ENCODE assay signal across 8 cellular contexts in the genomic region with DNA sequence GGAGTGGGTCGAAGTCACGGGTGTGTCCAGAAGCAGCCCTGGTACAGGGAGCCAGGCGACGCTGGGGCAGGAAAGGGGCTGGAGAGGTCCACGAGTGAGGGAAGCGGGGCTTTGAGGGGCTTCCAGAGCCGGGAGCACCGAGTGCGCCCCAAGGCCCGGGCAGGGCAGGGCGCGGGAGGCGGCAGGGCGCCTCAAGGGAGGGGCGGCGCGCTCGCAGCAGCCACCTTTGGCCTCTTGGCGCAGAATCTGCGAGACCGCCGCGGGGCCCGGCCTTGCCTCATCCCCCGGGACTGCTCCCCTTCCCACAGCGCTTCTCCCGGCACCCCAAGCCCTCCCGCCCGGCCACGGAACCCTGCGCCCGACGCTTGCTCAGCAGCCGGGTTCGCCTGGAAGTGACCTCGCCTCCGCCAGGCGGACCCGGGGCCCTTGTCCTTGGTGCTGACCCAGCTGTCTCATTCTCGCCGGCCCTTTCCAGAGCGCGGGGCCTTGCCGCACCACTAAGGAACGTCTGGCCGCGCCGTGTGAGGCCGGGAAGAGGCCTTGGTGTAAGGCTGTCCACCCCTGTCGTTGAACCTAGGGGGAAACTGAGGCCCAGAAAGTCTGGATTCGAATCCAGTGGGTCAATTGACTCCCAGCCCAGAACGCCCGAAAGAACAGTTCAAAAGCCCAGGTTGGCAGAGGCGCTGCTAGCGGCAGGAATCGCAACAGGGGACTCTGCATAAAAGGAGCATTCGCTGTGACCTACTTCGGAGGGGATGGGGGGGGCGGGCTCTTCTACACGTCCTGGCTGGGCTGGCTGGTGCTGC. TPM values are rescaled to one million over a fixed set of nuclear protein-coding genes. Genes with fewer than 3 reads are reported as not detected.
DNase-seq lines count a peak whose midpoint lies in the region; ATAC-seq lines count a peak whose summit lies in the region.

No MANE protein-coding gene starts in this region.

- no peak overlapping the region for H3K14ac ChIP-seq in neuronal stem cell (ENCODE audit: low read length)

- no CpG with 5 or more reads among the region's 60 CpGs for WGBS in neuronal stem cell (ENCODE audit: extremely low coverage in 2 of 2, insufficient read length in 2 of 2, insufficient replicate concordance in 1 of 2), 2 donors

- H2AK5ac ChIP-seq in neuronal stem cell (ENCODE audit: low read depth, low read length): no peak overlapping the region

- H3K27me3 Mint-ChIP-seq in activated naive CD4-positive, alpha-beta T cell treated with anti-CD3 and anti-CD28 coated beads for 36 hours (ENCODE audit: low read depth): peaks cover 59% of the 10 kb centered on the region

- no peak overlapping the region for H3K9ac ChIP-seq in neuronal stem cell (ENCODE audit: low read depth, low read length, poor library complexity)

- peak; percentile 37 for ATAC-seq in HG02759 (IDR thresholded peaks at IDR 0.05; ENCODE audit: unreplicated experiment)

- H4K8ac ChIP-seq in neuronal stem cell (ENCODE audit: low read depth, low read length): no peak overlapping the region

- peak overlapping the region; percentile 86 for H2AFZ ChIP-seq in neuronal stem cell (ENCODE audit: low read length)

- H3K27ac Mint-ChIP-seq in activated naive CD4-positive, alpha-beta T cell treated with anti-CD3 and anti-CD28 coated beads for 36 hours: no peak overlapping the region

- peaks cover 11% of the 10 kb centered on the region for H3K4me1 Mint-ChIP-seq in activated naive CD4-positive, alpha-beta T cell treated with anti-CD3 and anti-CD28 coated beads for 36 hours (ENCODE audit: low read depth)

- H3K36me3 Mint-ChIP-seq in activated naive CD4-positive, alpha-beta T cell treated with anti-CD3 and anti-CD28 coated beads for 36 hours (ENCODE audit: low read depth): no peaks in the 10 kb centered on the region

- no peaks in the 10 kb centered on the region for H3K36me3 ChIP-seq in neuronal stem cell (replicated peaks in 1 of 2; ENCODE audit: control insufficient read depth in 2 of 2, insufficient read depth in 2 of 2, low read length in 2 of 2)

- H4K91ac ChIP-seq in neuronal stem cell (ENCODE audit: low read depth, low read length, poor library complexity): no peak overlapping the region

- no peak overlapping the region for H2BK5ac ChIP-seq in neuronal stem cell (ENCODE audit: low read length)

- H3K23ac ChIP-seq in neuronal stem cell (ENCODE audit: low read depth, low read length, poor library complexity): peak overlapping the region; percentile 16

- H3K27ac ChIP-seq in neuronal stem cell (replicated peaks; ENCODE audit: low read length): no peak overlapping the region

- no peaks in the 10 kb centered on the region for H3K9me3 Mint-ChIP-seq in activated naive CD4-positive, alpha-beta T cell treated with anti-CD3 and anti-CD28 coated beads for 36 hours

- CTCF ChIA-PET in activated naive CD4-positive, alpha-beta T cell treated with anti-CD3 and anti-CD28 coated beads for 36 hours (lab: Charles Lee): interaction anchor here (0.6 to 2.0 kb wide), 3 partner anchors 12 to 1662 kb away, joined by 3 to 5 read pairs (median 3); no protein-coding TSS in a partner anchor

- H3K4me3 Mint-ChIP-seq in activated naive CD4-positive, alpha-beta T cell treated with anti-CD3 and anti-CD28 coated beads for 36 hours: peak overlapping the region; percentile 42

- H3K4me1 ChIP-seq in neuronal stem cell (ENCODE audit: control insufficient read depth in 2 of 2, insufficient read depth in 1 of 2, low read depth in 1 of 2, low read length in 2 of 2): peaks cover 4 to 5% of the 10 kb centered on the region in 2 donors

- H3K9me3 ChIP-seq in neuronal stem cell (replicated peaks in 1 of 2; ENCODE audit: control insufficient read depth in 2 of 2, insufficient read depth in 1 of 2, low read depth in 1 of 2, low read length in 2 of 2): peaks cover 0 to 4% of the 10 kb centered on the region in 2 donors

- peak; percentile 52 for DNase-seq in activated CD4-positive, alpha-beta T cell treated with anti-CD3 and anti-CD28 coated beads for 48 hours
- DNase-seq in activated CD4-positive, alpha-beta T cell treated with anti-CD3 and anti-CD28 coated beads for 4 hours: no peak
- peak; percentile 67 for DNase-seq in NCI-H345 treated with DMSO at 0.1 percent for 48 hours (lab: John Stamatoyannopoulos, UW; ENCODE audit: unreplicated experiment)
- DNase-seq in activated naive CD4-positive, alpha-beta T cell treated with anti-CD3 and anti-CD28 coated beads for 36 hours: peak; percentile 52
- peak; percentile 24 for DNase-seq in foreskin melanocyte
- peak; percentile 77 for DNase-seq in neuronal stem cell (ENCODE audit: low spot score)
- DNase-seq in GM19238 (ENCODE audit: insufficient read length, low spot score): no peak

- intact Hi-C loops in activated naive CD4-positive, alpha-beta T cell treated with anti-CD3 and anti-CD28 coated beads for 36 hours (cut with micrococcal nuclease): loop anchor here (2.0 to 10.0 kb wide), 6 partner anchors 208 to 1823 kb away; partner anchors contain the start of genes FBXO36 and TRIP12

- H2BK15ac ChIP-seq in neuronal stem cell (ENCODE audit: low read length): no peak overlapping the region

- H3K27me3 ChIP-seq in neuronal stem cell (ENCODE audit: control insufficient read depth in 3 of 3, insufficient read depth in 3 of 3, low read depth in 1 of 3, low read length in 3 of 3): peaks cover 0 to 85% (median 30%) of the 10 kb centered on the region in 3 experiments

- H3K4me2 ChIP-seq in neuronal stem cell (ENCODE audit: insufficient read depth, low read length, poor library complexity, severe bottlenecking): peak overlapping the region; percentile 94

- peak overlapping the region; percentile 73 for H3K18ac ChIP-seq in neuronal stem cell (ENCODE audit: low read length)

- no peak overlapping the region for H2BK12ac ChIP-seq in neuronal stem cell (ENCODE audit: low read length)

- H3K4me3 ChIP-seq in neuronal stem cell (ENCODE audit: low read length in 2 of 2): peak overlapping the region; percentile 39 to 81

- H3K79me1 ChIP-seq in neuronal stem cell (ENCODE audit: low read depth, low read length): no peaks in the 10 kb centered on the region

- H3K4ac ChIP-seq in neuronal stem cell (ENCODE audit: low read length): no peak overlapping the region

- no peak overlapping the region for H2BK120ac ChIP-seq in neuronal stem cell (ENCODE audit: low read depth, low read length)

RNA-seq across cellular contexts. Expression of gene DNER, which starts 0.6 kb away (rescaled TPM):
- total RNA-seq in activated naive CD4-positive, alpha-beta T cell treated with anti-CD3 and anti-CD28 coated beads for 36 hours: not detected
- polyA plus RNA-seq in neuronal stem cell (2013, experiment 1 of 2): 3.5 TPM
- 3.9 TPM for polyA plus RNA-seq in neuronal stem cell (2013, experiment 2 of 2)

Comparison
In these comparisons a context has a peak if more than half of its experiments do, and no peak if none do; other contexts are left out.
1. DNase-seq: peak in activated CD4-positive, alpha-beta T cell treated with anti-CD3 and anti-CD28 coated beads for 48 hours (single experiment), NCI-H345 treated with DMSO at 0.1 percent for 48 hours (single experiment), activated naive CD4-positive, alpha-beta T cell treated with anti-CD3 and anti-CD28 coated beads for 36 hours (single experiment), foreskin melanocyte (single experiment) and neuronal stem cell (single experiment); none in activated CD4-positive, alpha-beta T cell treated with anti-CD3 and anti-CD28 coated beads for 4 hours (0 of 2) and GM19238 (single experiment).